In genomic region chr14:72094844-72095582, GRCh38 we compare ENCODE assay signal across 18 cellular contexts.
"Had no signal": no experiment of that assay in that cellular context is flagged by ENCODE, and none has a peak within 500 bp of the region (broad histone marks: within the 10 kb centered on the region; RNA-seq: fewer than 3 reads in every experiment).

No MANE protein-coding gene starts in this region.

- H3K9me3 Mint-ChIP-seq: activated CD4-positive, alpha-beta T cell treated with anti-CD3 and anti-CD28 coated beads, Interleukin-2, amount 10 ng/mL, durations not matched to agents 7 days and 5 days had no signal

- H3K36me3 Mint-ChIP-seq: activated naive CD8-positive, alpha-beta T cell; WTC11 had no signal

- FAIRE-seq: colon, islet of Langerhans, TTC549 had no signal

- ATAC-seq: body of pancreas, esophagus mucosa, T-helper 17 cell, WTC11 had no signal

- H3K27ac Mint-ChIP-seq: activated CD4-positive, alpha-beta T cell treated with anti-CD3 and anti-CD28 coated beads, Interleukin-2, amount 10 ng/mL, durations not matched to agents 7 days and 5 days; activated naive CD8-positive, alpha-beta T cell; T-helper 17 cell; WTC11 had no signal

- H3K4me3 Mint-ChIP-seq: activated CD4-positive, alpha-beta T cell treated with anti-CD3 and anti-CD28 coated beads, Interleukin-2, amount 10 ng/mL, durations not matched to agents 7 days and 5 days; activated naive CD8-positive, alpha-beta T cell; T-helper 17 cell; WTC11 had no signal

- DNase-seq: activated CD4-positive, alpha-beta T cell treated with anti-CD3 and anti-CD28 coated beads, Interleukin-2, amount 10 ng/mL, durations not matched to agents 7 days and 5 days; activated gamma-delta T cell treated with Interleukin-2 at 50 U/mL for 16 hours; activated T-cell treated with anti-CD3 and anti-CD28 coated beads, Interleukin-2, amount 50 U/mL, for 48 hours; amniotic stem cell; body of pancreas; caudate nucleus; midbrain; sigmoid colon; spleen; stimulated activated CD4-positive, alpha-beta T cell treated with anti-CD3 and anti-CD28 coated beads, Interleukin-1b, Interleukin-23, amount 100 ng/mL, for 48 hours; T-helper 17 cell; thyroid gland had no signal
